Comparison of ENCODE assay signal across 19 cellular contexts in the genomic region with DNA sequence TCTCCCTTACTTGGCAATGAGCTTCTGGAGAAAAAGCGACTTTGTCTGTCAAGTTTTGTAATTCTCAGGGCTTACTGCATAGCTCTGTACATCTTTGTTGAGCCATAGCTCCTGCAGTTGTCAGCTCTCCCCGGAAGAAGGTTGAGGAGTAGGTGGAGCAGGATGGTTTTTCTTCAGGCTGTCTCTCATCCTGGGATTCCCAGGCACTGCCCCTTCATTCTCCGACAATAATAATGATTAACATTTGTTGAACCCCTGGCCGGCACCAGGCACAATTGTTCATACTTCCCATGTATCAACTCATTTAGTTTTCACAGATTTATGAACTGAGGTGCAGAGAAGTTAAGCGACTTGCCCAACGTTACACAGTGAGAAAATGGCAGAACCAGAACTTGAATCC. TPM values are rescaled to one million over a fixed set of nuclear protein-coding genes. Genes with fewer than 3 reads are reported as not detected.
DNase-seq lines count a peak whose midpoint lies in the region; ATAC-seq, FAIRE-seq and TF ChIP-seq lines count a peak whose summit lies in the region.
"Had no signal": no experiment of that assay in that cellular context is flagged by ENCODE, and none has a peak within 500 bp of the region (broad histone marks: within the 10 kb centered on the region; RNA-seq: fewer than 3 reads in every experiment).

No MANE protein-coding gene starts in this region.

- no peak overlapping the region for H3K4me3 Mint-ChIP-seq in MCF 10A (ENCODE audit: unreplicated experiment)
- H3K4me3 Mint-ChIP-seq in nephron = no peak overlapping the region
- H3K4me3 Mint-ChIP-seq in endothelial cell (ENCODE audit: unreplicated experiment) = no peak overlapping the region
- H3K4me3 Mint-ChIP-seq: CD8-positive, alpha-beta T cell; mesothelial cell of epicardium had no signal

- H3K27ac Mint-ChIP-seq in MCF 10A (ENCODE audit: low read depth, unreplicated experiment) (no peak overlapping the region), nephron (peak overlapping the region in 2 of 3 experiments; percentile 67 to 86), endothelial cell (ENCODE audit: unreplicated experiment) (no peak overlapping the region)
- H3K27ac Mint-ChIP-seq: activated T-helper 2 cell treated with anti-CD3 and anti-CD28 coated beads, Interferon-gamma antibody, Interleukin-2, Interleukin-4, amounts not matched to agents 10 μg/mL and 5 μg/mL and 100 μg/mL, durations not matched to agents 14 hours and 24 hours and 36 hours; mesothelial cell of epicardium had no signal

- H3K9me3 Mint-ChIP-seq in MCF 10A (ENCODE audit: unreplicated experiment) (no peaks in the 10 kb centered on the region), nephron (no peaks in the 10 kb centered on the region), endothelial cell (ENCODE audit: unreplicated experiment) (no peaks in the 10 kb centered on the region)
- H3K9me3 Mint-ChIP-seq: activated T-helper 2 cell treated with anti-CD3 and anti-CD28 coated beads, Interferon-gamma antibody, Interleukin-2, Interleukin-4, amounts not matched to agents 10 μg/mL and 5 μg/mL and 100 μg/mL, durations not matched to agents 14 hours and 24 hours and 36 hours; CD8-positive, alpha-beta T cell; mesothelial cell of epicardium had no signal

- TF ChIP-seq CTCF in breast epithelium (IDR thresholded peaks at IDR 0.05) (no peak), MCF 10A (IDR thresholded peaks at IDR 0.05; ENCODE audit: unreplicated experiment) (no peak), esophagus muscularis mucosa (IDR thresholded peaks at IDR 0.05) (no peak), nephron (IDR thresholded peaks at IDR 0.05; ENCODE audit: unreplicated experiment in 3 of 3) (no peak), upper lobe of left lung (IDR thresholded peaks at IDR 0.05) (no peak), endothelial cell (IDR thresholded peaks at IDR 0.05; ENCODE audit: unreplicated experiment) (no peak)

- no TSS peak for BruUV-seq in MCF 10A (replicated peaks; lab: Mats Ljungman, UMichigan)

- no peak overlapping the region for H3K4me3 ChIP-seq in breast epithelium
- H3K4me3 ChIP-seq in esophagus muscularis mucosa = no peak overlapping the region
- no peak overlapping the region for H3K4me3 ChIP-seq in upper lobe of left lung

- 79% methylated on average over 6 of the region's 6 CpGs for WGBS in esophagus muscularis mucosa
- 85 to 91% methylated on average over 6 of the region's 6 CpGs for WGBS in upper lobe of left lung, 2 donors

- no peaks in the 10 kb centered on the region for H3K36me3 ChIP-seq in breast epithelium
- H3K36me3 ChIP-seq in esophagus muscularis mucosa = no peaks in the 10 kb centered on the region
- H3K36me3 ChIP-seq in upper lobe of left lung = no peaks in the 10 kb centered on the region

- CTCF ChIA-PET in MCF 10A (lab: Yijun Ruan, JAX) = interaction anchor here (0.6 to 16.5 kb wide), 21 partner anchors 8 to 1252 kb away, joined by 3 to 275 read pairs (median 4); partner anchors contain the start of gene HS1BP3

- H3K4me1 Mint-ChIP-seq in MCF 10A (ENCODE audit: insufficient read depth, unreplicated experiment) = peaks cover 38% of the 10 kb centered on the region
- H3K4me1 Mint-ChIP-seq in nephron = peaks cover 41% of the 10 kb centered on the region
- H3K4me1 Mint-ChIP-seq in endothelial cell (ENCODE audit: unreplicated experiment) = peaks cover 39% of the 10 kb centered on the region

- DNase-seq in breast epithelium (ENCODE audit: low spot score in 2 of 2) = no peak
- DNase-seq in MCF 10A (ENCODE audit: unreplicated experiment) = no peak
- DNase-seq in esophagus muscularis mucosa (ENCODE audit: extremely low spot score) = no peak
- DNase-seq in upper lobe of left lung = peak in 1 of 2 donors; percentile 5
- DNase-seq in GM12891 (ENCODE audit: insufficient read length, low spot score) = no peak
- DNase-seq in endothelial cell (ENCODE audit: low spot score) = no peak
- DNase-seq: DMS79; NCI-H187 treated with DMSO at 0.1 percent for 48 hours; NCI-H510A treated with DMSO at 0.1 percent for 48 hours; stimulated activated CD4-positive, alpha-beta T cell treated with anti-CD3 and anti-CD28 coated beads, Interleukin-12 subunit alpha, Interleukin-12 subunit beta, amount 100 ng/mL, for 4 hours; stimulated activated naive CD4-positive, alpha-beta T cell had no signal

- peaks cover 7% of the 10 kb centered on the region for H3K36me3 Mint-ChIP-seq in MCF 10A (ENCODE audit: insufficient read depth, unreplicated experiment)
- no peaks in the 10 kb centered on the region for H3K36me3 Mint-ChIP-seq in nephron (ENCODE audit: low read depth)
- no peaks in the 10 kb centered on the region for H3K36me3 Mint-ChIP-seq in endothelial cell (ENCODE audit: low read depth, unreplicated experiment)
- H3K36me3 Mint-ChIP-seq: CD8-positive, alpha-beta T cell; mesothelial cell of epicardium had no signal

- TF ChIP-seq EP300 in esophagus muscularis mucosa (IDR thresholded peaks at IDR 0.05) (no peak), upper lobe of left lung (IDR thresholded peaks at IDR 0.05) (no peak)

- intact Hi-C loops in breast epithelium (cut with DNase I; ENCODE audit: low total_unique reads) (no loop called here), MCF 10A (cut with micrococcal nuclease) (loop anchor here (2.0 kb wide), 1 partner anchor 23 kb away; no protein-coding TSS in a partner anchor), esophagus muscularis mucosa (cut with DNase I) (no loop called here)

- no peaks in the 10 kb centered on the region for H3K27me3 Mint-ChIP-seq in MCF 10A (ENCODE audit: insufficient read depth, unreplicated experiment)
- peaks cover 14% of the 10 kb centered on the region for H3K27me3 Mint-ChIP-seq in nephron (ENCODE audit: low read depth)
- peaks cover 7% of the 10 kb centered on the region for H3K27me3 Mint-ChIP-seq in endothelial cell (ENCODE audit: unreplicated experiment)

- H3K4me1 ChIP-seq in breast epithelium (peaks cover 13 to 19% of the 10 kb centered on the region in 2 donors), esophagus muscularis mucosa (peaks cover 46 to 76% (median 73%) of the 10 kb centered on the region in 4 donors), upper lobe of left lung (peaks cover 46 to 52% (median 50%) of the 10 kb centered on the region in 4 donors)
- H3K4me1 ChIP-seq: parathyroid adenoma had no signal

- H3K27ac ChIP-seq in breast epithelium (peak overlapping the region; percentile 79 to 88), esophagus muscularis mucosa (replicated peaks in 1 of 4) (peak overlapping the region; percentile 69 to 85 (median 78)), upper lobe of left lung (peak overlapping the region; percentile 74 to 93 (median 84))
- H3K27ac ChIP-seq: epithelial cell of prostate, parathyroid adenoma had no signal

- H3K27me3 ChIP-seq in breast epithelium (no peaks in the 10 kb centered on the region), esophagus muscularis mucosa (no peaks in the 10 kb centered on the region), upper lobe of left lung (no peaks in the 10 kb centered on the region)

- H3K9me3 ChIP-seq in breast epithelium = no peaks in the 10 kb centered on the region
- H3K9me3 ChIP-seq in esophagus muscularis mucosa = no peaks in the 10 kb centered on the region
- H3K9me3 ChIP-seq in upper lobe of left lung = no peaks in the 10 kb centered on the region

- POLR2A ChIA-PET in MCF 10A (lab: Yijun Ruan, JAX) = interaction anchor here (0.8 to 5.0 kb wide), 4 partner anchors 9 to 21 kb away, joined by 3 to 35 read pairs (median 17); no protein-coding TSS in a partner anchor

- FAIRE-seq in GM12891 (lab: Jason Lieb, UNC) = no peak
- FAIRE-seq: colon had no signal

- TF ChIP-seq POLR2A in breast epithelium (IDR thresholded peaks at IDR 0.05) (no peak), esophagus muscularis mucosa (IDR thresholded peaks at IDR 0.05; ENCODE audit: low read depth) (no peak), upper lobe of left lung (IDR thresholded peaks at IDR 0.05) (no peak), GM12891 (IDR thresholded peaks at IDR 0.05; ENCODE audit: low read depth, low read length) (no peak)

- ATAC-seq in upper lobe of left lung (ENCODE audit: low FRiP score in 2 of 2) = no peak
- no peak for ATAC-seq in HG03521 (IDR thresholded peaks at IDR 0.05; ENCODE audit: unreplicated experiment)
- ATAC-seq: CD8-positive, alpha-beta T cell had no signal

TF ChIP-seq in GM12891, 5 proteins besides CTCF, POLR2A, EP300 and RAD21:
- TF ChIP-seq PAX5 (IDR thresholded peaks at IDR 0.05; ENCODE audit: insufficient read depth, low read length, severe bottlenecking) (no peak), POU2F2 (IDR thresholded peaks at IDR 0.05; ENCODE audit: low read depth, low read length) (no peak), SPI1 (IDR thresholded peaks at IDR 0.05; ENCODE audit: low read depth, low read length) (no peak), POLR2AphosphoS5 (IDR thresholded peaks at IDR 0.05; ENCODE audit: low read depth, low read length) (no peak), TAF1 (IDR thresholded peaks at IDR 0.05; ENCODE audit: low read depth, low read length) (no peak)

RNA-seq across cellular contexts. Expression of gene RHOB, which starts 23.5 kb away (rescaled TPM):
- total RNA-seq in breast epithelium (1,000 to 10,000 TPM in 1 of 3 donors, 100 to 1,000 TPM in 2; 643 to 1,178 (median 772) TPM), MCF 10A (2022) (28.1 and 45.7 TPM in 2 replicates), esophagus muscularis mucosa (1,000 to 10,000 TPM in 3 of 4 donors, 100 to 1,000 TPM in 1; 809 to 1,532 (median 1,203) TPM), upper lobe of left lung (100 to 1,000 TPM; 193 to 583 (median 336) TPM), endothelial cell (ENCODE audit: unreplicated experiment) (292 TPM)
- polyA plus RNA-seq in GM12891 (2012; ENCODE audit: low read depth, missing spikeins) = 12.7 TPM

Comparison
In these comparisons a context has a peak if more than half of its experiments do, and no peak if none do; other contexts are left out.
1. H3K27ac Mint-ChIP-seq: peak in nephron (2 of 3); none in MCF 10A (single experiment) and endothelial cell (single experiment).
2. Peak in every context shown above with its lines, with median percentiles within 50 percentile points of each other: H3K27ac ChIP-seq.